18 cellular contexts compared by ENCODE assay signal in the genomic region with DNA sequence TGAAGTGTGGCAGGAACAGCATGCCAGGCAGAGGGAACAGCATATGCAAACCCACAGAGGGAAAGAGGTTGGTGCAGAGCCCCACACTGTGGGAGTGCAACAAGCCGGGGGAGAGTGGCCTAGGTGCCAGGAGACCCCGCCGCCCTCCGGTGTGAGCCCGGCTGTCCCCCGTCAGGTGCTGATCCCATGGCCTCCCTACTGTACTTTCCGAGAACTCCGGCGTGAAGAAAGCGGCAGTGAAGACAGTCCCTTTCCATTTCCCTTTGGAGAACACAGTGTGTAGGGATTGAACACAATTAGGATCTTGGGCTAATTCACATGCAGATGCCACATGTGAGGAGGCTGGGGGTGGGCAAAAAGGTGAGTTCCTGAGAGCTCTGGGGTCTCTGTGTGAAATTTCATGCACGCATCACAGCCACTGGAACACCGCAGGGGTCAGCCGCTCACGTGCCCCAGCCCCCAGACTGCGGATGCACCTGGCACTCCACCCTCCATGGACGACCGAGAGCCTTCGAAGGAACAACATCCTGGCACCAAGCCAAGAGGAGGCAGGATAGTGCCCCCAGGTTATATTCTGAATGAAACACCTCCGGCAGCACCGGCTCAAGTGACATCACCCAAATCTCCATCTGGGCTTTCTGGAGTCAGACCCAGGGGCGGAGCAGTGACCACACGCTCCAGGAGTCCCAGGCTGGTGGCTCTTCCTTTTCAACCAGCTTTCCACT.
DNase-seq lines count a peak whose midpoint lies in the region; ATAC-seq, FAIRE-seq and TF ChIP-seq lines count a peak whose summit lies in the region.
"Had no signal": no experiment of that assay in that cellular context is flagged by ENCODE, and none has a peak within 500 bp of the region (broad histone marks: within the 10 kb centered on the region; RNA-seq: fewer than 3 reads in every experiment).

No MANE protein-coding gene starts in this region.

- H3K18ac ChIP-seq in neuronal stem cell (ENCODE audit: low read length): no peak overlapping the region

- no peak for FAIRE-seq in GM12891 (lab: Jason Lieb, UNC)

- peak overlapping the region; percentile 28 for H2AK5ac ChIP-seq in neuronal stem cell (ENCODE audit: low read depth, low read length)

- no peak overlapping the region for H2AFZ ChIP-seq in neuronal stem cell (ENCODE audit: low read length)
- H2AFZ ChIP-seq: neural progenitor cell had no signal

- H3K9ac ChIP-seq in neuronal stem cell (ENCODE audit: low read depth, low read length, poor library complexity): no peak overlapping the region
- H3K9ac ChIP-seq: neural progenitor cell had no signal

- no peaks in the 10 kb centered on the region for H3K9me3 Mint-ChIP-seq in activated CD8-positive, alpha-beta memory T cell treated with anti-CD3 and anti-CD28 coated beads, Interleukin-2, amount 10 ng/mL, durations not matched to agents 7 days and 5 days (ENCODE audit: low read depth)

- H3K79me1 ChIP-seq in neuronal stem cell (ENCODE audit: low read depth, low read length): no peaks in the 10 kb centered on the region

- no peaks in the 10 kb centered on the region for H3K27me3 Mint-ChIP-seq in activated CD8-positive, alpha-beta memory T cell treated with anti-CD3 and anti-CD28 coated beads, Interleukin-2, amount 10 ng/mL, durations not matched to agents 7 days and 5 days

- H3K23ac ChIP-seq in neuronal stem cell (ENCODE audit: low read depth, low read length, poor library complexity): peak overlapping the region; percentile 66

- no peaks in the 10 kb centered on the region for H3K36me3 ChIP-seq in neuronal stem cell (replicated peaks in 1 of 2; ENCODE audit: control insufficient read depth in 2 of 2, insufficient read depth in 2 of 2, low read length in 2 of 2)
- H3K36me3 ChIP-seq: neural progenitor cell, spleen had no signal

- H2BK15ac ChIP-seq in neuronal stem cell (ENCODE audit: low read length): no peak overlapping the region

- WGBS in neuronal stem cell (ENCODE audit: extremely low coverage in 2 of 2, insufficient read length in 2 of 2, insufficient replicate concordance in 1 of 2), 2 donors: no CpG with 5 or more reads among the region's 22 CpGs

- H3K4ac ChIP-seq in neuronal stem cell (ENCODE audit: low read length): no peak overlapping the region

- H3K4me2 ChIP-seq in neuronal stem cell (ENCODE audit: insufficient read depth, low read length, poor library complexity, severe bottlenecking): no peak overlapping the region
- H3K4me2 ChIP-seq: neural progenitor cell had no signal

- H3K9me3 ChIP-seq in neuronal stem cell (replicated peaks in 1 of 2; ENCODE audit: control insufficient read depth in 2 of 2, insufficient read depth in 1 of 2, low read depth in 1 of 2, low read length in 2 of 2): no peaks in the 10 kb centered on the region
- H3K9me3 ChIP-seq: spleen had no signal

- no peak overlapping the region for H4K8ac ChIP-seq in neuronal stem cell (ENCODE audit: low read depth, low read length)

- no peak overlapping the region for H3K27ac ChIP-seq in neuronal stem cell (replicated peaks; ENCODE audit: low read length)
- H3K27ac ChIP-seq: 22Rv1, neural progenitor cell, spleen had no signal

- peaks cover 0 to 29% (median 0%) of the 10 kb centered on the region in 3 experiments for H3K27me3 ChIP-seq in neuronal stem cell (ENCODE audit: control insufficient read depth in 3 of 3, insufficient read depth in 3 of 3, low read depth in 1 of 3, low read length in 3 of 3)
- H3K27me3 ChIP-seq: neural progenitor cell had no signal

- no peak overlapping the region for H3K4me3 ChIP-seq in neuronal stem cell (ENCODE audit: low read length in 2 of 2)
- H3K4me3 ChIP-seq: neural progenitor cell, spleen had no signal

- TF ChIP-seq POLR2A in GM12891 (IDR thresholded peaks at IDR 0.05; ENCODE audit: low read depth, low read length): no peak

- H2BK120ac ChIP-seq in neuronal stem cell (ENCODE audit: low read depth, low read length): no peak overlapping the region

- no peak for ATAC-seq in activated CD8-positive, alpha-beta memory T cell treated with anti-CD3 and anti-CD28 coated beads, Interleukin-2, amount 10 ng/mL, durations not matched to agents 7 days and 5 days
- no peak for ATAC-seq in HG03571 (IDR thresholded peaks at IDR 0.05; ENCODE audit: unreplicated experiment)

- H3K4me1 ChIP-seq in neuronal stem cell (ENCODE audit: control insufficient read depth in 2 of 2, insufficient read depth in 1 of 2, low read depth in 1 of 2, low read length in 2 of 2): no peaks in the 10 kb centered on the region
- H3K4me1 ChIP-seq: neural progenitor cell, spleen had no signal

- CTCF ChIA-PET in activated CD8-positive, alpha-beta memory T cell treated with anti-CD3 and anti-CD28 coated beads, Interleukin-2, amount 10 ng/mL, durations not matched to agents 7 days and 5 days (lab: Charles Lee): no interaction called here

- H3K36me3 Mint-ChIP-seq in activated CD8-positive, alpha-beta memory T cell treated with anti-CD3 and anti-CD28 coated beads, Interleukin-2, amount 10 ng/mL, durations not matched to agents 7 days and 5 days: no peaks in the 10 kb centered on the region
- H3K36me3 Mint-ChIP-seq: activated naive CD8-positive, alpha-beta T cell; neural progenitor cell had no signal

- no peak overlapping the region for H3K4me3 Mint-ChIP-seq in activated CD8-positive, alpha-beta memory T cell treated with anti-CD3 and anti-CD28 coated beads, Interleukin-2, amount 10 ng/mL, durations not matched to agents 7 days and 5 days
- H3K4me3 Mint-ChIP-seq: activated naive CD8-positive, alpha-beta T cell; neural progenitor cell had no signal

- H4K91ac ChIP-seq in neuronal stem cell (ENCODE audit: low read depth, low read length, poor library complexity): no peak overlapping the region

- DNase-seq in NCI-H1417 (lab: John Stamatoyannopoulos, UW): peak; percentile 16 to 57 (median 54)
- no peak for DNase-seq in NCI-H1417 treated with DMSO at 0.1 percent for 48 hours (lab: John Stamatoyannopoulos, UW)
- DNase-seq in GM12891 (ENCODE audit: insufficient read length, low spot score): peak; percentile 2
- peak; percentile 26 for DNase-seq in activated CD8-positive, alpha-beta memory T cell treated with anti-CD3 and anti-CD28 coated beads, Interleukin-2, amount 10 ng/mL, durations not matched to agents 7 days and 5 days
- DNase-seq in neuronal stem cell (ENCODE audit: low spot score): no peak
- DNase-seq in activated T-cell treated with anti-CD3 and anti-CD28 coated beads for 4 hours: no peak
- no peak for DNase-seq in NCI-H2107 (lab: John Stamatoyannopoulos, UW)
- DNase-seq: activated CD4-positive, CD25-positive, alpha-beta regulatory T cell treated with anti-CD3 and anti-CD28 coated beads, Interleukin-2, amount 50 U/mL, for 72 hours; AML-193; IMR-90; NCI-H1694; NCI-H510A; spleen; T-helper 9 cell had no signal

- no peaks in the 10 kb centered on the region for H3K4me1 Mint-ChIP-seq in activated CD8-positive, alpha-beta memory T cell treated with anti-CD3 and anti-CD28 coated beads, Interleukin-2, amount 10 ng/mL, durations not matched to agents 7 days and 5 days

- no peak overlapping the region for H3K27ac Mint-ChIP-seq in activated CD8-positive, alpha-beta memory T cell treated with anti-CD3 and anti-CD28 coated beads, Interleukin-2, amount 10 ng/mL, durations not matched to agents 7 days and 5 days
- H3K27ac Mint-ChIP-seq: activated naive CD8-positive, alpha-beta T cell had no signal

- no peak overlapping the region for H2BK5ac ChIP-seq in neuronal stem cell (ENCODE audit: low read length)

- no peak overlapping the region for H2BK12ac ChIP-seq in neuronal stem cell (ENCODE audit: low read length)

- H3K14ac ChIP-seq in neuronal stem cell (ENCODE audit: low read length): no peak overlapping the region

TF ChIP-seq in GM12891, 5 proteins besides CTCF, POLR2A, EP300 and RAD21:
- TF ChIP-seq POU2F2 (IDR thresholded peaks at IDR 0.05; ENCODE audit: low read depth, low read length) (no peak), SPI1 (IDR thresholded peaks at IDR 0.05; ENCODE audit: low read depth, low read length) (no peak), TAF1 (IDR thresholded peaks at IDR 0.05; ENCODE audit: low read depth, low read length) (no peak), POLR2AphosphoS5 (IDR thresholded peaks at IDR 0.05; ENCODE audit: low read depth, low read length) (no peak), PAX5 (IDR thresholded peaks at IDR 0.05; ENCODE audit: insufficient read depth, low read length, severe bottlenecking) (no peak)

Comparison
In these comparisons a context has a peak if more than half of its experiments do, and no peak if none do; other contexts are left out.
1. DNase-seq: peak in NCI-H1417 (3 of 3), GM12891 (single experiment) and activated CD8-positive, alpha-beta memory T cell treated with anti-CD3 and anti-CD28 coated beads, Interleukin-2, amount 10 ng/mL, durations not matched to agents 7 days and 5 days (single experiment); none in NCI-H1417 treated with DMSO at 0.1 percent for 48 hours (single experiment), neuronal stem cell (single experiment), activated T-cell treated with anti-CD3 and anti-CD28 coated beads for 4 hours (single experiment) and NCI-H2107 (single experiment).